2 cellular contexts compared by ENCODE assay signal in the genomic region with DNA sequence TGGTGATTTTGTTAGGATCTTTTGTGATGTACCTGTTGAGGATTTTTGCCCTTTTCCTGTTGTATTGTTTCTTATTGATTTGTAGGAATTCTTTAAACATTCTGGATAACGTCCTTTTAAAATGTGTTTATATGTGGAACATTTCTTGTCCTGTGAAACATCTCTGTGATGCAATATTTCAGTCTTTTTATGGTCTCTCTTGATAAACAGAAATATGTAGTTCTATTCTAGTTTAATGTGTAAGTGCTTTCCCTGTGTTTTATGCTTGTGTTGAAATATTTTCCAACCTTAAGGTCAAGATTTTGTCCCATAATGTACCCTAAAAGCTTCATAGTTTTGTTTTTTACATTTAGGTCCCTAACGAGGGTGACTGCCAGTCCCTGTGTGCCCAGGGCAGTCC.
A peak's percentile ranks its signal among the peaks of the same experiment; 100 is the strongest.
TF ChIP-seq lines count a peak whose summit lies in the region.

No MANE protein-coding gene starts in this region.

TF ChIP-seq in HEK293, 187 proteins besides CTCF, POLR2A, EP300 and RAD21:
- TF ChIP-seq ZNF747 (tag by site-specific recombination; IDR thresholded peaks at IDR 0.05): no peak
- TF ChIP-seq, protein P1, sequence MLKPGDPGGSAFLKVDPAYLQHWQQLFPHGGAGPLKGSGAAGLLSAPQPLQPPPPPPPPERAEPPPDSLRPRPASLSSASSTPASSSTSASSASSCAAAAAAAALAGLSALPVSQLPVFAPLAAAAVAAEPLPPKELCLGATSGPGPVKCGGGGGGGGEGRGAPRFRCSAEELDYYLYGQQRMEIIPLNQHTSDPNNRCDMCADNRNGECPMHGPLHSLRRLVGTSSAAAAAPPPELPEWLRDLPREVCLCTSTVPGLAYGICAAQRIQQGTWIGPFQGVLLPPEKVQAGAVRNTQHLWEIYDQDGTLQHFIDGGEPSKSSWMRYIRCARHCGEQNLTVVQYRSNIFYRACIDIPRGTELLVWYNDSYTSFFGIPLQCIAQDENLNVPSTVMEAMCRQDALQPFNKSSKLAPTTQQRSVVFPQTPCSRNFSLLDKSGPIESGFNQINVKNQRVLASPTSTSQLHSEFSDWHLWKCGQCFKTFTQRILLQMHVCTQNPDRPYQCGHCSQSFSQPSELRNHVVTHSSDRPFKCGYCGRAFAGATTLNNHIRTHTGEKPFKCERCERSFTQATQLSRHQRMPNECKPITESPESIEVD (tag by site-specific recombination; IDR thresholded peaks at IDR 0.05): 0 out of 2 replicates have a peak, but pooled peaks have one; percentile 27
- TF ChIP-seq SCRT2 (tag by site-specific recombination; IDR thresholded peaks at IDR 0.05): 0 out of 2 replicates have a peak, but pooled peaks have one; percentile 36

TF ChIP-seq in endothelial cell of umbilical vein, 7 proteins besides CTCF, POLR2A, EP300 and RAD21:
- TF ChIP-seq JUN (IDR thresholded peaks at IDR 0.05; ENCODE audit: borderline replicate concordance, insufficient read depth, insufficient read length, low read depth) (no peak), MYC (IDR thresholded peaks at IDR 0.05; ENCODE audit: low read depth, low read length) (no peak), EZH2 (IDR thresholded peaks at IDR 0.05; ENCODE audit: borderline replicate concordance, low read depth, low read length, severe bottlenecking) (no peak), GATA2 (IDR thresholded peaks at IDR 0.05; ENCODE audit: insufficient read depth, insufficient read length, low read depth, low read length) (no peak), FOS (IDR thresholded peaks at IDR 0.05; ENCODE audit: borderline replicate concordance, insufficient read depth, low read length) (no peak), POLR2AphosphoS5 (IDR thresholded peaks at IDR 0.05; ENCODE audit: insufficient read depth, low read depth, low read length) (no peak)
- TF ChIP-seq, protein P2, sequence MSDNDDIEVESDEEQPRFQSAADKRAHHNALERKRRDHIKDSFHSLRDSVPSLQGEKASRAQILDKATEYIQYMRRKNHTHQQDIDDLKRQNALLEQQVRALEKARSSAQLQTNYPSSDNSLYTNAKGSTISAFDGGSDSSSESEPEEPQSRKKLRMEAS (IDR thresholded peaks at IDR 0.05; ENCODE audit: insufficient read depth, insufficient read length): no peak
TF ChIP-seq in endothelial cell of umbilical vein: peak in this region for 0.
